10 cellular contexts compared by ENCODE assay signal in genomic region chr19:18605196-18605545, GRCh38. TPM values are rescaled to one million over a fixed set of nuclear protein-coding genes. Genes with fewer than 3 reads are reported as not detected.
A peak's percentile ranks its signal among the peaks of the same experiment; 100 is the strongest.
DNase-seq lines count a peak whose midpoint lies in the region; ATAC-seq and TF ChIP-seq lines count a peak whose summit lies in the region.
"Had no signal": no experiment of that assay in that cellular context is flagged by ENCODE, and none has a peak within 500 bp of the region (broad histone marks: within the 10 kb centered on the region; RNA-seq: fewer than 3 reads in every experiment).

No MANE protein-coding gene starts in this region.

- peak; percentile 13 for ATAC-seq in stimulated activated naive CD8-positive, alpha-beta T cell treated with anti-CD3 and anti-CD28 coated beads, Interleukin-15, amount 100 ng/mL, for 72 hours

- H3K27ac Mint-ChIP-seq in activated naive CD4-positive, alpha-beta T cell treated with anti-CD3 and anti-CD28 coated beads, Interleukin-2, amount 50 U/mL, for 24 hours: peak overlapping the region; percentile 67
- no peak overlapping the region for H3K27ac Mint-ChIP-seq in activated naive CD4-positive, alpha-beta T cell treated with anti-CD3 and anti-CD28 coated beads, Interleukin-2, amount 10 ng/mL, durations not matched to agents 7 days and 5 days
- peak overlapping the region; percentile 91 for H3K27ac Mint-ChIP-seq in glutamatergic neuron (ENCODE audit: unreplicated experiment)
- H3K27ac Mint-ChIP-seq in stimulated activated naive CD8-positive, alpha-beta T cell treated with anti-CD3 and anti-CD28 coated beads, Interleukin-15, amount 100 ng/mL, for 72 hours: no peak overlapping the region

- H3K9me3 Mint-ChIP-seq in activated naive CD4-positive, alpha-beta T cell treated with anti-CD3 and anti-CD28 coated beads, Interleukin-2, amount 50 U/mL, for 24 hours: no peaks in the 10 kb centered on the region
- H3K9me3 Mint-ChIP-seq in activated naive CD4-positive, alpha-beta T cell treated with anti-CD3 and anti-CD28 coated beads, Interleukin-2, amount 10 ng/mL, durations not matched to agents 7 days and 5 days: no peaks in the 10 kb centered on the region
- peaks cover 8% of the 10 kb centered on the region for H3K9me3 Mint-ChIP-seq in glutamatergic neuron (ENCODE audit: unreplicated experiment)
- no peaks in the 10 kb centered on the region for H3K9me3 Mint-ChIP-seq in stimulated activated naive CD8-positive, alpha-beta T cell treated with anti-CD3 and anti-CD28 coated beads, Interleukin-15, amount 100 ng/mL, for 72 hours

- H3K27me3 Mint-ChIP-seq in activated naive CD4-positive, alpha-beta T cell treated with anti-CD3 and anti-CD28 coated beads, Interleukin-2, amount 50 U/mL, for 24 hours: peaks cover 36% of the 10 kb centered on the region
- H3K27me3 Mint-ChIP-seq in activated naive CD4-positive, alpha-beta T cell treated with anti-CD3 and anti-CD28 coated beads, Interleukin-2, amount 10 ng/mL, durations not matched to agents 7 days and 5 days: peaks cover 83% of the 10 kb centered on the region
- peaks cover 26% of the 10 kb centered on the region for H3K27me3 Mint-ChIP-seq in glutamatergic neuron (ENCODE audit: unreplicated experiment)
- peaks cover 80% of the 10 kb centered on the region for H3K27me3 Mint-ChIP-seq in stimulated activated naive CD8-positive, alpha-beta T cell treated with anti-CD3 and anti-CD28 coated beads, Interleukin-15, amount 100 ng/mL, for 72 hours

- H3K4me1 Mint-ChIP-seq in activated naive CD4-positive, alpha-beta T cell treated with anti-CD3 and anti-CD28 coated beads, Interleukin-2, amount 50 U/mL, for 24 hours: peaks cover 14% of the 10 kb centered on the region
- peaks cover 4% of the 10 kb centered on the region for H3K4me1 Mint-ChIP-seq in activated naive CD4-positive, alpha-beta T cell treated with anti-CD3 and anti-CD28 coated beads, Interleukin-2, amount 10 ng/mL, durations not matched to agents 7 days and 5 days
- H3K4me1 Mint-ChIP-seq in glutamatergic neuron (ENCODE audit: low read depth, unreplicated experiment): peaks cover 12% of the 10 kb centered on the region
- peaks cover 19% of the 10 kb centered on the region for H3K4me1 Mint-ChIP-seq in stimulated activated naive CD8-positive, alpha-beta T cell treated with anti-CD3 and anti-CD28 coated beads, Interleukin-15, amount 100 ng/mL, for 72 hours

- H3K4me3 Mint-ChIP-seq in activated naive CD4-positive, alpha-beta T cell treated with anti-CD3 and anti-CD28 coated beads, Interleukin-2, amount 50 U/mL, for 24 hours: peak overlapping the region; percentile 72
- H3K4me3 Mint-ChIP-seq in activated naive CD4-positive, alpha-beta T cell treated with anti-CD3 and anti-CD28 coated beads, Interleukin-2, amount 10 ng/mL, durations not matched to agents 7 days and 5 days: no peak overlapping the region
- peak overlapping the region; percentile 88 for H3K4me3 Mint-ChIP-seq in glutamatergic neuron (ENCODE audit: unreplicated experiment)
- no peak overlapping the region for H3K4me3 Mint-ChIP-seq in stimulated activated naive CD8-positive, alpha-beta T cell treated with anti-CD3 and anti-CD28 coated beads, Interleukin-15, amount 100 ng/mL, for 72 hours

- CTCF ChIA-PET in activated naive CD4-positive, alpha-beta T cell treated with anti-CD3 and anti-CD28 coated beads, Interleukin-2, amount 10 ng/mL, durations not matched to agents 7 days and 5 days (lab: Charles Lee): interaction anchor here (1.0 kb wide), 1 partner anchor 11 kb away, joined by 3 read pairs; no protein-coding TSS in a partner anchor

- no peak for DNase-seq in activated naive CD4-positive, alpha-beta T cell treated with anti-CD3 and anti-CD28 coated beads, Interleukin-2, amount 10 ng/mL, durations not matched to agents 7 days and 5 days
- DNase-seq in glutamatergic neuron (no peak), EL (no peak), HCEC 1CT (no peak)
- no peak for DNase-seq in stimulated activated naive CD8-positive, alpha-beta T cell treated with anti-CD3 and anti-CD28 coated beads, Interleukin-15, amount 100 ng/mL, for 72 hours
- DNase-seq: activated CD4-positive, CD25-positive, alpha-beta regulatory T cell treated with anti-CD3 and anti-CD28 coated beads, Interleukin-2, amount 50 U/mL, for 72 hours; DND-41; Peyer's patch had no signal

- TF ChIP-seq CTCF in glutamatergic neuron (IDR thresholded peaks at IDR 0.05; ENCODE audit: partially characterized antibody, unreplicated experiment): no peak

- H3K36me3 Mint-ChIP-seq in activated naive CD4-positive, alpha-beta T cell treated with anti-CD3 and anti-CD28 coated beads, Interleukin-2, amount 50 U/mL, for 24 hours: no peaks in the 10 kb centered on the region
- no peaks in the 10 kb centered on the region for H3K36me3 Mint-ChIP-seq in activated naive CD4-positive, alpha-beta T cell treated with anti-CD3 and anti-CD28 coated beads, Interleukin-2, amount 10 ng/mL, durations not matched to agents 7 days and 5 days
- peaks cover 4% of the 10 kb centered on the region for H3K36me3 Mint-ChIP-seq in glutamatergic neuron (ENCODE audit: unreplicated experiment)

RNA-seq across cellular contexts. Expression of gene CRLF1, which starts 1.4 kb away (rescaled TPM):
- 55.3 TPM for total RNA-seq in glutamatergic neuron (ENCODE audit: unreplicated experiment)

RNA-seq across cellular contexts. Expression of gene TMEM59L, which starts 7.5 kb away (rescaled TPM):
- total RNA-seq in glutamatergic neuron (ENCODE audit: unreplicated experiment): 92.3 TPM
- total RNA-seq: mononuclear cell had no signal

RNA-seq across cellular contexts. Expression of gene REX1BD, which starts 16.6 kb away (rescaled TPM):
- 54.3 TPM for total RNA-seq in glutamatergic neuron (ENCODE audit: unreplicated experiment)

RNA-seq across cellular contexts. Expression of gene KLHL26, which starts 31.7 kb away (rescaled TPM):
- total RNA-seq in glutamatergic neuron (ENCODE audit: unreplicated experiment): 12.0 TPM

RNA-seq across cellular contexts. Expression of gene UBA52, which starts 33.5 kb away (rescaled TPM):
- total RNA-seq in glutamatergic neuron (ENCODE audit: unreplicated experiment): 826 TPM

Comparison
In these comparisons a context has a peak if more than half of its experiments do, and no peak if none do; other contexts are left out.
1. H3K27ac Mint-ChIP-seq: peak in activated naive CD4-positive, alpha-beta T cell treated with anti-CD3 and anti-CD28 coated beads, Interleukin-2, amount 50 U/mL, for 24 hours (single experiment) and glutamatergic neuron (single experiment); none in activated naive CD4-positive, alpha-beta T cell treated with anti-CD3 and anti-CD28 coated beads, Interleukin-2, amount 10 ng/mL, durations not matched to agents 7 days and 5 days (single experiment) and stimulated activated naive CD8-positive, alpha-beta T cell treated with anti-CD3 and anti-CD28 coated beads, Interleukin-15, amount 100 ng/mL, for 72 hours (0 of 2).
2. H3K4me3 Mint-ChIP-seq: peak in activated naive CD4-positive, alpha-beta T cell treated with anti-CD3 and anti-CD28 coated beads, Interleukin-2, amount 50 U/mL, for 24 hours (single experiment) and glutamatergic neuron (single experiment); none in activated naive CD4-positive, alpha-beta T cell treated with anti-CD3 and anti-CD28 coated beads, Interleukin-2, amount 10 ng/mL, durations not matched to agents 7 days and 5 days (single experiment) and stimulated activated naive CD8-positive, alpha-beta T cell treated with anti-CD3 and anti-CD28 coated beads, Interleukin-15, amount 100 ng/mL, for 72 hours (0 of 2).